In the genomic region with DNA sequence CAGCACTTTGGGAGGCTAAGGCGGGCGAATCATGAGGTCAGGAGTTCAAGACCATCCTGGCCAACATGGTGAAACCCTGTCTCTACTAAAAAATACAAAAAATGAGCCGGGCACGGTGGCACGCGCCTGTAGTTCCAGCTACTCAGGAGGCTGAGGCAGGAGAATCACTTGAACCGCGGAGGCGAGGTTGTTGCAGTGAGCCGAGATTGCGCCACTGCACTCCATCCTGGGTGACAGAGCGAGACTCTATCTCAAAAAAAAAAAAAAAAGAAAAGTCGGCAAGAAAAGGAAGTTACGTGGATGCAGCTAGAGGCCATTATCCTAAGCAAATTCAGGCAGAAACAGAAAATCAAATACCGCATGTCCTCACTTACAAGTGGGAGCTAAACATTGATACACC, we compare ENCODE assay signal across 1 cellular context.
TF ChIP-seq lines count a peak whose summit lies in the region.

No MANE protein-coding gene starts in this region.

TF ChIP-seq in K562, 482 proteins besides CTCF, POLR2A, EP300 and RAD21:
- TF ChIP-seq CEBPB (tag; IDR thresholded peaks at IDR 0.05), result peak; percentile 46
